ENCODE assay signal across 8 cellular contexts in the genomic region with DNA sequence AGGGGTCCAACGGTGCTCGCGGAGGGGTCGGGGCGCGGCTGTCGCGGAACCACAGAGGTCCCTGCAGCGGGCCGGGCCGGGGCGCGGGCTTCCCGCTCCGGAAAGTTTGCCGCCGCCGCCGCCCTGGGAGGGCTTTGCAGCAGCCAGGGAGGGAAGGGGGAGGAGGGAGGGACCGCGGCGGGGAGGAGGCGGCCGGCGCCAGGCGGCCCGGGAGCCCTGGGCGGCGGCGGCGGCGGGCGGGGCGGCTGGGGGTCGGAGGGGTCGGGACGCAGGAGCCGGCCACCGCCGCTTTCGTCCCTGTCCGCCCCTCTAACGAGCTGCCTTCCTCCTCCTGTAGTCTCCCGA. TPM values are rescaled to one million over a fixed set of nuclear protein-coding genes. Genes with fewer than 3 reads are reported as not detected.
A peak's percentile ranks its signal among the peaks of the same experiment; 100 is the strongest.
DNase-seq lines count a peak whose midpoint lies in the region; ATAC-seq and TF ChIP-seq lines count a peak whose summit lies in the region.

No MANE protein-coding gene starts in this region.

- no peaks in the 10 kb centered on the region for H3K36me3 Mint-ChIP-seq in activated T-helper 17 cell treated with anti-CD3 and anti-CD28 coated beads, Interleukin-2, amount 50 U/mL, for 72 hours (ENCODE audit: low read depth)

- no peaks in the 10 kb centered on the region for H3K9me3 Mint-ChIP-seq in activated T-helper 17 cell treated with anti-CD3 and anti-CD28 coated beads, Interleukin-2, amount 50 U/mL, for 72 hours

- 2% methylated on average over 7 of the region's 44 CpGs for WGBS in hepatocyte (ENCODE audit: low lambda C conversion rate, missing lambda C conversion rate)

- H3K36me3 ChIP-seq in HUES48 (ENCODE audit: control insufficient read depth, insufficient read depth, low read length) (no peaks in the 10 kb centered on the region), hepatocyte (replicated peaks; ENCODE audit: insufficient read depth, low read depth) (no peaks in the 10 kb centered on the region)

- peaks cover 30% of the 10 kb centered on the region for H4K20me1 ChIP-seq in hepatocyte (ENCODE audit: insufficient read depth, poor library complexity, severe bottlenecking)

- no peak overlapping the region for H3K4me3 Mint-ChIP-seq in activated T-helper 17 cell treated with anti-CD3 and anti-CD28 coated beads, Interleukin-2, amount 50 U/mL, for 72 hours

- H3K79me2 ChIP-seq in hepatocyte, result peaks cover 44% of the 10 kb centered on the region

- TF ChIP-seq CTCF in hepatocyte (IDR thresholded peaks at IDR 0.05; ENCODE audit: poor library complexity), result no peak

- H3K27me3 Mint-ChIP-seq in activated T-helper 17 cell treated with anti-CD3 and anti-CD28 coated beads, Interleukin-2, amount 50 U/mL, for 72 hours, result peaks cover under 1% of the 10 kb centered on the region

- H3K4me1 ChIP-seq in HUES48 (ENCODE audit: control insufficient read depth, insufficient read depth, low read length) (peaks cover 6% of the 10 kb centered on the region; the same call in 1 of the 2 replicates), hepatocyte (ENCODE audit: insufficient read depth) (peaks cover 38% of the 10 kb centered on the region)

- H3K9me2 ChIP-seq in hepatocyte (replicated peaks; ENCODE audit: insufficient read depth), result no peaks in the 10 kb centered on the region

- no peak overlapping the region for H2AFZ ChIP-seq in hepatocyte

- H3K9me3 ChIP-seq in HUES48 (ENCODE audit: control insufficient read depth, insufficient read depth, low read length) (no peaks in the 10 kb centered on the region), hepatocyte (ENCODE audit: low read depth) (no peaks in the 10 kb centered on the region)

- H3K27ac Mint-ChIP-seq in activated T-helper 17 cell treated with anti-CD3 and anti-CD28 coated beads, Interleukin-2, amount 50 U/mL, for 72 hours, result no peak overlapping the region

- peak overlapping the region; percentile 55 for H3K27ac ChIP-seq in HUES48 (ENCODE audit: low read depth, low read length)
- peak overlapping the region; percentile 73 for H3K27ac ChIP-seq in hepatocyte

- H3K9ac ChIP-seq in HUES48 (ENCODE audit: low read depth, low read length), result no peak overlapping the region; the same call in 1 of the 2 replicates

- H3K4me2 ChIP-seq in hepatocyte, result peak overlapping the region; percentile 93

- peaks cover 38% of the 10 kb centered on the region for H3K27me3 ChIP-seq in HUES48 (ENCODE audit: control insufficient read depth, insufficient read depth, low read length)
- no peaks in the 10 kb centered on the region for H3K27me3 ChIP-seq in hepatocyte

- peak; percentile 52 for DNase-seq in hepatocyte (ENCODE audit: low spot score)
- peak; percentile 23 to 35 for DNase-seq in stimulated activated CD4-positive, alpha-beta T cell treated with anti-CD3 and anti-CD28 coated beads, Interleukin-4, amount 100 ng/mL, for 48 hours (ENCODE audit: low read depth in 2 of 2)
- DNase-seq in C1 segment of cervical spinal cord (lab: John Stamatoyannopoulos, UW), result no peak
- no peak for DNase-seq in mesenteric fat pad (ENCODE audit: low spot score)
- no peak for DNase-seq in HK-2 (ENCODE audit: unreplicated experiment)

- H3K4me1 Mint-ChIP-seq in activated T-helper 17 cell treated with anti-CD3 and anti-CD28 coated beads, Interleukin-2, amount 50 U/mL, for 72 hours, result no peaks in the 10 kb centered on the region

- ATAC-seq in activated T-helper 17 cell treated with anti-CD3 and anti-CD28 coated beads, Interleukin-2, amount 50 U/mL, for 72 hours (replicated peaks), result peak; percentile 52

- H3K4me3 ChIP-seq in GM08714 (ENCODE audit: low read length) (peak overlapping the region; percentile 20; the same call in 1 of the 2 replicates), HUES48 (ENCODE audit: low read depth, low read length) (peak overlapping the region; percentile 67; the same call in 1 of the 2 replicates), hepatocyte (peak overlapping the region; percentile 42)

RNA-seq across cellular contexts. Expression of gene FGFR3, which starts 0.4 kb away (rescaled TPM):
- total RNA-seq in activated T-helper 17 cell treated with anti-CD3 and anti-CD28 coated beads, Interleukin-2, amount 50 U/mL, for 72 hours, result under 1 TPM in 1 of 2 donors, not detected in 1; 0.05 TPM
- 70.0 and 82.0 TPM in 2 replicates for total RNA-seq in hepatocyte
- 99.8 and 132 TPM in 2 replicates for polyA plus RNA-seq in hepatocyte
- 0.90 TPM for total RNA-seq in mesenteric fat pad

Comparison
In these comparisons a context has a peak if more than half of its experiments do, and no peak if none do; other contexts are left out.
1. DNase-seq: peak in hepatocyte (single experiment) and stimulated activated CD4-positive, alpha-beta T cell treated with anti-CD3 and anti-CD28 coated beads, Interleukin-4, amount 100 ng/mL, for 48 hours (2 of 2); none in C1 segment of cervical spinal cord (0 of 14), mesenteric fat pad (single experiment) and HK-2 (single experiment).
2. RNA of gene FGFR3, which starts 0.4 kb away (total RNA-seq): 70.0 to 82.0 TPM in hepatocyte; 0.90 TPM in mesenteric fat pad (single experiment) and 0.05 TPM in activated T-helper 17 cell treated with anti-CD3 and anti-CD28 coated beads, Interleukin-2, amount 50 U/mL, for 72 hours; every median in the first group is over 10 times any median in the second.
3. Peak in every context shown above with its lines, with median percentiles within 50 percentile points of each other: H3K4me3 ChIP-seq.